Comparison of ENCODE assay signal across 24 cellular contexts in genomic region chr22:46242023-46242422, GRCh38. TPM values are rescaled to one million over a fixed set of nuclear protein-coding genes. Genes with fewer than 3 reads are reported as not detected.
"Had no signal": no experiment of that assay in that cellular context is flagged by ENCODE, and none has a peak within 500 bp of the region (broad histone marks: within the 10 kb centered on the region; RNA-seq: fewer than 3 reads in every experiment).

No MANE protein-coding gene starts in this region.

- H3K27me3 ChIP-seq: ascending aorta, body of pancreas, MG63 had no signal

- H3K9me3 ChIP-seq: ascending aorta, body of pancreas, MG63 had no signal

- ATAC-seq: activated CD8-positive, alpha-beta T cell treated with anti-CD3 and anti-CD28 coated beads, Interleukin-2, amount 10 ng/mL, durations not matched to agents 7 days and 5 days; activated naive CD4-positive, alpha-beta T cell treated with anti-CD3 and anti-CD28 coated beads, Interleukin-2, amount 50 U/mL, for 72 hours; activated naive CD8-positive, alpha-beta T cell treated with anti-CD3 and anti-CD28 coated beads, Interleukin-2, amount 50 U/mL, for 24 hours; body of pancreas; WTC11 had no signal

- H3K4me1 ChIP-seq: ascending aorta had no signal

- DNase-seq: activated CD4-positive, alpha-beta T cell treated with anti-CD3 and anti-CD28 coated beads for 48 hours; activated CD4-positive, alpha-beta T cell treated with anti-CD3 and anti-CD28 coated beads, Interleukin-2, amount 50 U/mL, for 4 hours; activated CD4-positive, CD25-positive, alpha-beta regulatory T cell treated with anti-CD3 and anti-CD28 coated beads, Interleukin-2, amount 50 U/mL, for 72 hours; activated CD8-positive, alpha-beta memory T cell treated with anti-CD3 and anti-CD28 coated beads, Interleukin-2, amount 50 U/mL, for 48 hours; activated CD8-positive, alpha-beta T cell treated with anti-CD3 and anti-CD28 coated beads, Interleukin-2, amount 10 ng/mL, durations not matched to agents 7 days and 5 days; activated effector memory CD4-positive, alpha-beta T cell treated with anti-CD3 and anti-CD28 coated beads, Interleukin-2, amount 50 U/mL, for 16 hours; activated naive CD4-positive, alpha-beta T cell treated with Interleukin-2 at 50 U/mL for 16 hours; activated naive CD8-positive, alpha-beta T cell treated with anti-CD3 and anti-CD28 coated beads, Interleukin-2, amount 50 U/mL, for 24 hours; activated T-cell treated with anti-CD3 and anti-CD28 coated beads, Interleukin-2, amount 50 U/mL, for 24 hours; amniotic stem cell; MG63; NCI-H1105; NCI-H1436; NCI-H1694 treated with DMSO at 0.1 percent for 48 hours; NCI-H2029 treated with DMSO at 0.1 percent for 48 hours; NCI-H446; NCI-H524; PC-9 had no signal

- H3K4me3 ChIP-seq: ascending aorta, body of pancreas, MG63, PC-9 had no signal

- FAIRE-seq: bronchial epithelial cell had no signal

- H2AFZ ChIP-seq: PC-9 had no signal

- H3K9ac ChIP-seq: KMS-11 had no signal

- H3K4me2 ChIP-seq: PC-9 had no signal

- H3K27ac ChIP-seq: ascending aorta, KMS-11, PC-9 had no signal

RNA-seq across cellular contexts. Expression of gene PKDREJ, which starts 21.1 kb away (rescaled TPM):
- total RNA-seq: activated CD8-positive, alpha-beta T cell treated with anti-CD3 and anti-CD28 coated beads, Interleukin-2, amount 10 ng/mL, durations not matched to agents 7 days and 5 days; ascending aorta; bronchial epithelial cell; PC-9 had no signal

RNA-seq across cellular contexts. Expression of gene GTSE1, which starts 54.6 kb away (rescaled TPM):
- total RNA-seq: ascending aorta had no signal
